In the genomic region with DNA sequence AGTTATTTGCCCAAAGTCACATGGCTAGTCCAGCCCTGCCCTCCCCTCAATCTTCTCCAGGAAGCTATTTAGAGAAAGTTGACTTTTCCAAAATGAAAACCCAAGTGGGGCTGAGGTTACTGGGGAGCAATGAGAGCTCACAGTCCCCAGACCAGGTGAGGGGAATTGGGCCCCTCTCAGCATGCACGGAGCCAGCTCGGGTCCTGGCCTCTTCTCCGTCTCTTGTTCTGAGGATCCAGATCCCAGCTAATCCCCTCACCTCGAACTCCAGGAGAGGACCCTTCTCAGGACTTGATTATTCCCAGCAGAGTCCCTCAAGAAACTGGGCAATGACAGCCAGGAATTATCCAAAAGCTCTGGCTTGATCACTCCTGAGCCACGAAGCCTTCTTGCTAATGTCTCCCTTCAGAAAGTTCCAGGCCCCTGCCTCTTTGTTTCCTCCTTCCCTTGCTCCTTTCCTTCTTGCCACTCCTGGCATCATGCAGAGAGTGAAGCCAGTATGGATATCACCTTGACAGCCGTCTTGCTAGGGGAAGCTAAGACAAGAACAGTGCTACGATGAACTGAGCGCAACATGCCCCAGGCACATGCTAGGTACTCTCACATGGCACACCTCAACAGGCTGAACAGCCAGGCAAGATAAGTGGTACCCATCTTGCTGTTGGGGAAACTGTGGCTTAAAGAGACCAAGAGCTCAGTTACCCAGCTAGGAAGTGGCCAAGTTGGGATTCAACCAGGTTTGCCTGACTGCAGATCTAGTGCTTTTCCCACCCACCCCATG, we compare ENCODE assay signal across 20 cellular contexts. TPM values are rescaled to one million over a fixed set of nuclear protein-coding genes. Genes with fewer than 3 reads are reported as not detected.
"Had no signal": no experiment of that assay in that cellular context is flagged by ENCODE, and none has a peak within 500 bp of the region (broad histone marks: within the 10 kb centered on the region; RNA-seq: fewer than 3 reads in every experiment).

No MANE protein-coding gene starts in this region.

- DNase-seq: activated B cell treated with CpG ODN at 0.5 μM for 24 hours; activated CD4-positive, alpha-beta T cell treated with anti-CD3 and anti-CD28 coated beads for 48 hours; activated naive CD4-positive, alpha-beta T cell treated with anti-CD3 and anti-CD28 coated beads, Interleukin-2, amount 10 ng/mL, durations not matched to agents 7 days and 5 days; activated T-cell treated with anti-CD3 and anti-CD28 coated beads, Interleukin-2, amount 50 U/mL, for 1 hour; left lung; sigmoid colon; stimulated activated CD4-positive, alpha-beta T cell treated with anti-CD3 and anti-CD28 coated beads, Interleukin-1b, Interleukin-23, amount 100 ng/mL, for 48 hours; stomach; uterus had no signal

- H3K27ac ChIP-seq: ascending aorta, breast epithelium, dorsolateral prefrontal cortex, left lung, sigmoid colon, stomach, uterus had no signal

- H3K4me3 ChIP-seq: ascending aorta, breast epithelium, dorsolateral prefrontal cortex, left lung, sigmoid colon, stomach, uterus had no signal

- H3K4me1 Mint-ChIP-seq: activated B cell treated with CpG ODN at 0.5 μM for 24 hours; activated naive CD4-positive, alpha-beta T cell treated with anti-CD3 and anti-CD28 coated beads, Interleukin-2, amount 10 ng/mL, durations not matched to agents 7 days and 5 days; memory B cell had no signal

- H3K27ac Mint-ChIP-seq: activated B cell treated with CpG ODN at 0.5 μM for 24 hours; activated naive CD4-positive, alpha-beta T cell treated with anti-CD3 and anti-CD28 coated beads, Interleukin-2, amount 10 ng/mL, durations not matched to agents 7 days and 5 days; activated T-helper 2 cell treated with anti-CD3 and anti-CD28 coated beads, Interferon-gamma antibody, Interleukin-2, Interleukin-4, amounts not matched to agents 10 μg/mL and 5 μg/mL and 100 μg/mL, durations not matched to agents 14 hours and 24 hours and 36 hours; memory B cell; T-helper 2 cell treated with Interferon-gamma antibody and Interleukin-4, amounts not matched to agents 5 μg/mL and 100 μg/mL, for 36 hours had no signal

- ATAC-seq: esophagus mucosa, left lung had no signal

- H3K36me3 Mint-ChIP-seq: activated naive CD4-positive, alpha-beta T cell treated with anti-CD3 and anti-CD28 coated beads, Interleukin-2, amount 10 ng/mL, durations not matched to agents 7 days and 5 days; memory B cell had no signal

- FAIRE-seq: keratinocyte had no signal

- H3K4me3 Mint-ChIP-seq: activated B cell treated with CpG ODN at 0.5 μM for 24 hours; activated naive CD4-positive, alpha-beta T cell treated with anti-CD3 and anti-CD28 coated beads, Interleukin-2, amount 10 ng/mL, durations not matched to agents 7 days and 5 days; memory B cell; T-helper 2 cell treated with Interferon-gamma antibody and Interleukin-4, amounts not matched to agents 5 μg/mL and 100 μg/mL, for 36 hours had no signal

- H3K9me3 Mint-ChIP-seq: activated B cell treated with CpG ODN at 0.5 μM for 24 hours; activated naive CD4-positive, alpha-beta T cell treated with anti-CD3 and anti-CD28 coated beads, Interleukin-2, amount 10 ng/mL, durations not matched to agents 7 days and 5 days; activated T-helper 2 cell treated with anti-CD3 and anti-CD28 coated beads, Interferon-gamma antibody, Interleukin-2, Interleukin-4, amounts not matched to agents 10 μg/mL and 5 μg/mL and 100 μg/mL, durations not matched to agents 14 hours and 24 hours and 36 hours; T-helper 2 cell treated with Interferon-gamma antibody and Interleukin-4, amounts not matched to agents 5 μg/mL and 100 μg/mL, for 36 hours had no signal

- H3K9me3 ChIP-seq: ascending aorta, breast epithelium, left lung, sigmoid colon, stomach, uterus had no signal

- H3K27me3 ChIP-seq: ascending aorta, uterus had no signal

- H3K4me1 ChIP-seq: ascending aorta, breast epithelium, left lung, sigmoid colon, uterus had no signal

- H3K36me3 ChIP-seq: ascending aorta, breast epithelium, left lung, sigmoid colon, stomach, uterus had no signal

RNA-seq across cellular contexts. Expression of gene KLHDC7A, which starts 51.9 kb away (rescaled TPM):
- total RNA-seq: activated B cell treated with CpG ODN at 0.5 μM for 24 hours; activated CD8-positive, alpha-beta memory T cell treated with anti-CD3 and anti-CD28 coated beads for 36 hours; activated T-helper 2 cell treated with anti-CD3 and anti-CD28 coated beads, Interferon-gamma antibody, Interleukin-2, Interleukin-4, amounts not matched to agents 10 μg/mL and 5 μg/mL and 100 μg/mL, durations not matched to agents 14 hours and 24 hours and 36 hours; ascending aorta; cerebellum; osteoblast had no signal
- polyA plus RNA-seq: keratinocyte had no signal
